In genomic region chr2:196068271-196069209, GRCh38 we compare ENCODE assay signal across 8 cellular contexts. TPM values are rescaled to one million over a fixed set of nuclear protein-coding genes. Genes with fewer than 3 reads are reported as not detected.
A peak's percentile ranks its signal among the peaks of the same experiment; 100 is the strongest.
DNase-seq lines count a peak whose midpoint lies in the region; ATAC-seq and TF ChIP-seq lines count a peak whose summit lies in the region.

Gene DNAH7 (minus strand): TSS chr2:196068837. CDS start chr2:196068711, 126 bp downstream.

- H3K4me2 ChIP-seq in SU-DHL-6 (ENCODE audit: low read depth, low read length, poor library complexity, severe bottlenecking) (peak within 1 kb of the TSS; percentile 47), parathyroid adenoma (ENCODE audit: low read length) (peak within 1 kb of the TSS; percentile 82)

- H3K4me3 ChIP-seq in SU-DHL-6 (ENCODE audit: insufficient read depth, low read length, poor library complexity, severe bottlenecking) (peak within 1 kb of the TSS; percentile 39), heart left ventricle (peak within 1 kb of the TSS; percentile 60 to 90 (median 75)), parathyroid adenoma (ENCODE audit: low read depth, low read length) (peak within 1 kb of the TSS; percentile 97), tibial nerve (peak within 1 kb of the TSS; percentile 44 to 81 (median 71))

- DNase-seq in NCI-H1417 (lab: John Stamatoyannopoulos, UW): peak; percentile 64 to 91 (median 91)
- peak; percentile 93 for DNase-seq in activated naive CD8-positive, alpha-beta T cell treated with anti-CD3 and anti-CD28 coated beads, Interleukin-2, amount 50 U/mL, for 24 hours
- DNase-seq in heart left ventricle: peak; percentile 87 to 94 (median 92)
- DNase-seq in tibial nerve (ENCODE audit: low spot score in 2 of 2): peak; percentile 83

- H3K4me3 Mint-ChIP-seq in activated naive CD8-positive, alpha-beta T cell treated with anti-CD3 and anti-CD28 coated beads, Interleukin-2, amount 50 U/mL, for 24 hours: peak within 1 kb of the TSS; percentile 82

- H2AFZ ChIP-seq in SU-DHL-6 (ENCODE audit: low read depth, low read length, severe bottlenecking) (peak within 1 kb of the TSS; percentile 16), parathyroid adenoma (peak within 1 kb of the TSS; percentile 86)

- no peaks in the 10 kb centered on the region for H3K27me3 ChIP-seq in SU-DHL-6 (ENCODE audit: low read length)
- H3K27me3 ChIP-seq in heart left ventricle: no peaks in the 10 kb centered on the region
- H3K27me3 ChIP-seq in parathyroid adenoma (ENCODE audit: control insufficient read depth, insufficient read depth, low read length): no peaks in the 10 kb centered on the region
- H3K27me3 ChIP-seq in tibial nerve: no peaks in the 10 kb centered on the region

- H3K79me2 ChIP-seq in SU-DHL-6 (ENCODE audit: insufficient read depth, low read length) (no peaks in the 10 kb centered on the region), parathyroid adenoma (no peaks in the 10 kb centered on the region)

- no peaks in the 10 kb centered on the region for H3K9me3 Mint-ChIP-seq in activated naive CD8-positive, alpha-beta T cell treated with anti-CD3 and anti-CD28 coated beads, Interleukin-2, amount 50 U/mL, for 24 hours

- TF ChIP-seq POLR2A in heart left ventricle (IDR thresholded peaks at IDR 0.05) (peak in 1 of 2 donors; percentile 38), tibial nerve (IDR thresholded peaks at IDR 0.05) (no peak)

- no peaks in the 10 kb centered on the region for H3F3A ChIP-seq in SU-DHL-6 (ENCODE audit: insufficient read depth)

- H3K27me3 Mint-ChIP-seq in activated naive CD8-positive, alpha-beta T cell treated with anti-CD3 and anti-CD28 coated beads, Interleukin-2, amount 50 U/mL, for 24 hours: no peaks in the 10 kb centered on the region

- H3K36me3 ChIP-seq in SU-DHL-6 (ENCODE audit: low read length) (no peaks in the 10 kb centered on the region), heart left ventricle (no peaks in the 10 kb centered on the region), parathyroid adenoma (ENCODE audit: control insufficient read depth, insufficient read depth, low read length) (no peaks in the 10 kb centered on the region), tibial nerve (no peaks in the 10 kb centered on the region)

- peak in 1 of 2 donors; percentile 13 for TF ChIP-seq EP300 in tibial nerve (IDR thresholded peaks at IDR 0.05)

- no peaks in the 10 kb centered on the region for H4K20me1 ChIP-seq in SU-DHL-6 (ENCODE audit: low read depth, low read length)

- no peaks in the 10 kb centered on the region for H3K9me2 ChIP-seq in SU-DHL-6 (replicated peaks; ENCODE audit: insufficient read depth, low read length)

- peak within 1 kb of the TSS; percentile 14; the same call in 1 of the 2 replicates for H3K9ac ChIP-seq in SU-DHL-6 (ENCODE audit: low read length)
- H3K9ac ChIP-seq in parathyroid adenoma: no peak within 1 kb of the TSS

- H3K27ac ChIP-seq in SU-DHL-6 (ENCODE audit: low read depth, low read length) (no peak within 1 kb of the TSS), heart left ventricle (peak within 1 kb of the TSS in 7 of 12 donors; percentile 6 to 51 (median 20)), parathyroid adenoma (peak within 1 kb of the TSS; percentile 79), tibial nerve (peak within 1 kb of the TSS in 3 of 4 donors; percentile 46 to 75 (median 68))

- H3K9me3 ChIP-seq in SU-DHL-6 (ENCODE audit: insufficient read depth, low read length): no peaks in the 10 kb centered on the region
- no peaks in the 10 kb centered on the region for H3K9me3 ChIP-seq in heart left ventricle
- H3K9me3 ChIP-seq in parathyroid adenoma (ENCODE audit: control insufficient read depth, low read length): no peaks in the 10 kb centered on the region
- H3K9me3 ChIP-seq in tibial nerve: no peaks in the 10 kb centered on the region

- no peaks in the 10 kb centered on the region for H3K36me3 Mint-ChIP-seq in activated naive CD8-positive, alpha-beta T cell treated with anti-CD3 and anti-CD28 coated beads, Interleukin-2, amount 50 U/mL, for 24 hours (ENCODE audit: low read depth)

- 1 to 2% (median 1%) methylated on average over 36 to 53 of the region's 53 CpGs for WGBS in heart left ventricle, 4 donors
- 2% methylated on average over 38 to 45 of the region's 53 CpGs for WGBS in tibial nerve, 2 donors

- TF ChIP-seq CTCF in GM12874 (IDR thresholded peaks at IDR 0.05; ENCODE audit: insufficient read depth, low read depth, low read length) (peak; percentile 96), SU-DHL-6 (IDR thresholded peaks at IDR 0.05; ENCODE audit: insufficient read depth, low read length, poor library complexity, severe bottlenecking) (peak; percentile 97), heart left ventricle (IDR thresholded peaks at IDR 0.05) (peak in 7 of 12 donors; percentile 22 to 95 (median 82)), parathyroid adenoma (IDR thresholded peaks at IDR 0.05) (peak; percentile 31), tibial nerve (IDR thresholded peaks at IDR 0.05) (peak in 3 of 5 experiments; percentile 74 to 77 (median 75))

- peak; percentile 97 for ATAC-seq in HG02759 (IDR thresholded peaks at IDR 0.05; ENCODE audit: unreplicated experiment)
- ATAC-seq in activated naive CD8-positive, alpha-beta T cell treated with anti-CD3 and anti-CD28 coated beads, Interleukin-2, amount 50 U/mL, for 24 hours: peak; percentile 98
- peak; percentile 95 to 99 (median 98) for ATAC-seq in heart left ventricle

- peak within 1 kb of the TSS; percentile 72 for H3K27ac Mint-ChIP-seq in activated naive CD8-positive, alpha-beta T cell treated with anti-CD3 and anti-CD28 coated beads, Interleukin-2, amount 50 U/mL, for 24 hours

- H3K4me1 Mint-ChIP-seq in activated naive CD8-positive, alpha-beta T cell treated with anti-CD3 and anti-CD28 coated beads, Interleukin-2, amount 50 U/mL, for 24 hours: peaks cover 10% of the 10 kb centered on the region

- H3K4me1 ChIP-seq in heart left ventricle (peaks cover 0 to 17% (median 6%) of the 10 kb centered on the region in 12 donors), parathyroid adenoma (peaks cover 6% of the 10 kb centered on the region), tibial nerve (peaks cover 0 to 19% (median 3%) of the 10 kb centered on the region in 4 donors)

- intact Hi-C loops in heart left ventricle (cut with DNase I): loop anchor here in 7 of 10 donors (5.0 to 10.0 kb wide), 4 partner anchors 404 to 494 kb away; partner anchors contain the start of gene SLC39A10 (in 2 of the 7)

RNA-seq across cellular contexts. Expression of gene DNAH7, which starts in this region (rescaled TPM):
- total RNA-seq in heart left ventricle (1 to 10 TPM in 1 of 9 donors, under 1 TPM in 7, not detected in 1; 0.11 to 1.5 (median 0.40) TPM), tibial nerve (1 to 10 TPM; 1.6 to 5.0 (median 3.0) TPM)
- polyA plus RNA-seq in heart left ventricle: under 1 TPM; 0.08 to 0.61 TPM

Comparison
In these comparisons a context has a peak if more than half of its experiments do, and no peak if none do; other contexts are left out.
1. CTCF ChIP-seq: peak in every context shown above with its lines; median percentile 97 in SU-DHL-6; 96 in GM12874; 82 in heart left ventricle; 75 in tibial nerve; 31 in parathyroid adenoma.
2. H3K4me3 ChIP-seq: peak in every context shown above with its lines; median percentile 97 in parathyroid adenoma; 75 in heart left ventricle; 71 in tibial nerve; 39 in SU-DHL-6.